In the genomic region with DNA sequence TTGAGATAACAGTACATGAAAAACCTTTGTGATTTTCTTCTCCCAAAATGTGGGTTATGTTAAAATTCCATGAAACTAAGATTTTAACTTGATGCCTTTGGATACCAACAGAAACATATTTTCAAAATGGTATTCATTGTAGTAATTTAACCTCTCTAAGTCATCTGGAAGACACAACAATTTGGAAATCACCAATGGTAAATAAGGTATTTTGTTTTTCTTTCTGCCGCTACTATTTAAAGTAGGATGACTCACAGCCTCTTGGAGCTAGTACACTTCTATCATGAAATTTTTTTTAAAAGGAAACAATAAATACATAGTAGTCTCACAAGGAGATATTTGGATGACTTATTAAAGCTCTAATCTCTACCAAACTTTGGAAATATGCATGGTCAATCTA, we compare ENCODE assay signal across 1 cellular context.
TF ChIP-seq lines count a peak whose summit lies in the region.

No MANE protein-coding gene starts in this region.

TF ChIP-seq in HCT116, 20 proteins besides CTCF, POLR2A, EP300 and RAD21 (continued from another document):
- TF ChIP-seq, protein P1, sequence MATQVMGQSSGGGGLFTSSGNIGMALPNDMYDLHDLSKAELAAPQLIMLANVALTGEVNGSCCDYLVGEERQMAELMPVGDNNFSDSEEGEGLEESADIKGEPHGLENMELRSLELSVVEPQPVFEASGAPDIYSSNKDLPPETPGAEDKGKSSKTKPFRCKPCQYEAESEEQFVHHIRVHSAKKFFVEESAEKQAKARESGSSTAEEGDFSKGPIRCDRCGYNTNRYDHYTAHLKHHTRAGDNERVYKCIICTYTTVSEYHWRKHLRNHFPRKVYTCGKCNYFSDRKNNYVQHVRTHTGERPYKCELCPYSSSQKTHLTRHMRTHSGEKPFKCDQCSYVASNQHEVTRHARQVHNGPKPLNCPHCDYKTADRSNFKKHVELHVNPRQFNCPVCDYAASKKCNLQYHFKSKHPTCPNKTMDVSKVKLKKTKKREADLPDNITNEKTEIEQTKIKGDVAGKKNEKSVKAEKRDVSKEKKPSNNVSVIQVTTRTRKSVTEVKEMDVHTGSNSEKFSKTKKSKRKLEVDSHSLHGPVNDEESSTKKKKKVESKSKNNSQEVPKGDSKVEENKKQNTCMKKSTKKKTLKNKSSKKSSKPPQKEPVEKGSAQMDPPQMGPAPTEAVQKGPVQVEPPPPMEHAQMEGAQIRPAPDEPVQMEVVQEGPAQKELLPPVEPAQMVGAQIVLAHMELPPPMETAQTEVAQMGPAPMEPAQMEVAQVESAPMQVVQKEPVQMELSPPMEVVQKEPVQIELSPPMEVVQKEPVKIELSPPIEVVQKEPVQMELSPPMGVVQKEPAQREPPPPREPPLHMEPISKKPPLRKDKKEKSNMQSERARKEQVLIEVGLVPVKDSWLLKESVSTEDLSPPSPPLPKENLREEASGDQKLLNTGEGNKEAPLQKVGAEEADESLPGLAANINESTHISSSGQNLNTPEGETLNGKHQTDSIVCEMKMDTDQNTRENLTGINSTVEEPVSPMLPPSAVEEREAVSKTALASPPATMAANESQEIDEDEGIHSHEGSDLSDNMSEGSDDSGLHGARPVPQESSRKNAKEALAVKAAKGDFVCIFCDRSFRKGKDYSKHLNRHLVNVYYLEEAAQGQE (IDR thresholded peaks at IDR 0.05; ENCODE audit: low read depth): no peak
- TF ChIP-seq ELF1 (IDR thresholded peaks at IDR 0.05; ENCODE audit: borderline replicate concordance, low read depth) (no peak), POLR2AphosphoS5 (IDR thresholded peaks at IDR 0.05; ENCODE audit: low read depth, low read length) (no peak), CBX3 (IDR thresholded peaks at IDR 0.05; ENCODE audit: low read depth) (no peak), YY1 (IDR thresholded peaks at IDR 0.05; ENCODE audit: extremely low read depth, insufficient replicate concordance, low read depth, low read length) (no peak), CEBPB (IDR thresholded peaks at IDR 0.05; ENCODE audit: low read depth) (no peak)
